ENCODE assay signal across 9 cellular contexts in genomic region chr9:126705767-126706697, GRCh38.
A peak's percentile ranks its signal among the peaks of the same experiment; 100 is the strongest.
DNase-seq lines count a peak whose midpoint lies in the region; ATAC-seq and TF ChIP-seq lines count a peak whose summit lies in the region.
"Had no signal": no experiment of that assay in that cellular context is flagged by ENCODE, and none has a peak within 500 bp of the region (broad histone marks: within the 10 kb centered on the region; RNA-seq: fewer than 3 reads in every experiment).

No MANE protein-coding gene starts in this region.

- peak; percentile 65 for DNase-seq in A172 (ENCODE audit: low spot score)
- DNase-seq in RKO (ENCODE audit: low spot score) = peak; percentile 86
- peak; percentile 64 for DNase-seq in activated T-helper 1 cell treated with anti-CD3 and anti-CD28 coated beads, Interleukin-12 subunit alpha, Interleukin-12 subunit beta, Interleukin-2, Interleukin-4 antibody, amounts not matched to agents 30 ng/mL and 10 ng/mL and 1 ng/mL, durations not matched to agents 14 hours and 24 hours and 36 hours (ENCODE audit: low spot score)
- DNase-seq in germinal center (ENCODE audit: low spot score) = peak; percentile 81
- peak in 1 of 2 donors; percentile 46 for DNase-seq in gastrocnemius medialis
- no peak for DNase-seq in DMS79 (lab: John Stamatoyannopoulos, UW)

- no peak overlapping the region for H3K27ac Mint-ChIP-seq in activated T-helper 1 cell treated with anti-CD3 and anti-CD28 coated beads, Interleukin-12 subunit alpha, Interleukin-12 subunit beta, Interleukin-2, Interleukin-4 antibody, amounts not matched to agents 30 ng/mL and 10 ng/mL and 1 ng/mL, durations not matched to agents 14 hours and 24 hours and 36 hours

- H3K4me3 ChIP-seq in gastrocnemius medialis = peak overlapping the region; percentile 35 to 55 (median 40)
- H3K4me3 ChIP-seq: ovary had no signal

- peaks cover 11 to 21% (median 14%) of the 10 kb centered on the region in 3 donors for H3K27me3 ChIP-seq in gastrocnemius medialis
- H3K27me3 ChIP-seq: ovary had no signal

- peaks cover 10% of the 10 kb centered on the region for H3K27me3 Mint-ChIP-seq in activated T-helper 1 cell treated with anti-CD3 and anti-CD28 coated beads, Interleukin-12 subunit alpha, Interleukin-12 subunit beta, Interleukin-2, Interleukin-4 antibody, amounts not matched to agents 30 ng/mL and 10 ng/mL and 1 ng/mL, durations not matched to agents 14 hours and 24 hours and 36 hours (ENCODE audit: insufficient read depth)

- ATAC-seq in gastrocnemius medialis (peak; percentile 51 to 52), HG02798 (IDR thresholded peaks at IDR 0.05; ENCODE audit: poor library complexity, unreplicated experiment) (no peak)

- H3K9me3 ChIP-seq in gastrocnemius medialis = no peaks in the 10 kb centered on the region
- H3K9me3 ChIP-seq: ovary had no signal

- H3K36me3 ChIP-seq in gastrocnemius medialis = no peaks in the 10 kb centered on the region
- H3K36me3 ChIP-seq: ovary had no signal

- H3K9me3 Mint-ChIP-seq in activated T-helper 1 cell treated with anti-CD3 and anti-CD28 coated beads, Interleukin-12 subunit alpha, Interleukin-12 subunit beta, Interleukin-2, Interleukin-4 antibody, amounts not matched to agents 30 ng/mL and 10 ng/mL and 1 ng/mL, durations not matched to agents 14 hours and 24 hours and 36 hours = no peaks in the 10 kb centered on the region

- TF ChIP-seq POLR2A in gastrocnemius medialis (IDR thresholded peaks at IDR 0.05) = no peak

- H3K36me3 Mint-ChIP-seq in activated T-helper 1 cell treated with anti-CD3 and anti-CD28 coated beads, Interleukin-12 subunit alpha, Interleukin-12 subunit beta, Interleukin-2, Interleukin-4 antibody, amounts not matched to agents 30 ng/mL and 10 ng/mL and 1 ng/mL, durations not matched to agents 14 hours and 24 hours and 36 hours (ENCODE audit: low read depth) = no peaks in the 10 kb centered on the region

- H3K4me3 Mint-ChIP-seq in activated T-helper 1 cell treated with anti-CD3 and anti-CD28 coated beads, Interleukin-12 subunit alpha, Interleukin-12 subunit beta, Interleukin-2, Interleukin-4 antibody, amounts not matched to agents 30 ng/mL and 10 ng/mL and 1 ng/mL, durations not matched to agents 14 hours and 24 hours and 36 hours = peak overlapping the region; percentile 47

- H3K27ac ChIP-seq in gastrocnemius medialis = no peak overlapping the region
- H3K27ac ChIP-seq: ovary had no signal

- intact Hi-C loops in activated T-helper 1 cell treated with anti-CD3 and anti-CD28 coated beads, Interleukin-12 subunit alpha, Interleukin-12 subunit beta, Interleukin-2, Interleukin-4 antibody, amounts not matched to agents 30 ng/mL and 10 ng/mL and 1 ng/mL, durations not matched to agents 14 hours and 24 hours and 36 hours (cut with micrococcal nuclease) = loop anchor here (1.0 to 10.0 kb wide), 5 partner anchors 16 to 208 kb away; partner anchors contain the start of gene RALGPS1
- intact Hi-C loops in gastrocnemius medialis (cut with DNase I; ENCODE audit: low total_unique reads) = loop anchor here (1.0 kb wide), 1 partner anchor 75 kb away; no protein-coding TSS in a partner anchor

- H3K4me1 Mint-ChIP-seq in activated T-helper 1 cell treated with anti-CD3 and anti-CD28 coated beads, Interleukin-12 subunit alpha, Interleukin-12 subunit beta, Interleukin-2, Interleukin-4 antibody, amounts not matched to agents 30 ng/mL and 10 ng/mL and 1 ng/mL, durations not matched to agents 14 hours and 24 hours and 36 hours (ENCODE audit: low read depth) = peaks cover 15% of the 10 kb centered on the region

- peaks cover 0 to 10% of the 10 kb centered on the region in 2 donors for H3K4me1 ChIP-seq in gastrocnemius medialis

- peak; percentile 81 for TF ChIP-seq CTCF in GM12873 (IDR thresholded peaks at IDR 0.05; ENCODE audit: insufficient read depth, low read depth, low read length, missing control alignments)
- TF ChIP-seq CTCF in gastrocnemius medialis (IDR thresholded peaks at IDR 0.05 in 4 of 5, conservative IDR thresholded peaks at IDR 0.05 in 1 of 5) = peak; percentile 23 to 75 (median 60)

- in situ Hi-C loops in gastrocnemius medialis (cut with MboI; ENCODE audit: low sequenced_read_pairs in 4 of 4) = loop anchor here in 2 of 4 donors (5.0 kb wide), 2 partner anchors 71 to 76 kb away; no protein-coding TSS in a partner anchor
